ENCODE assay signal across 1 cellular context in genomic region chr11:61162092-61162935, GRCh38.
TF ChIP-seq lines count a peak whose summit lies in the region.

No MANE protein-coding gene starts in this region.

TF ChIP-seq in H1, 55 proteins besides CTCF, POLR2A, EP300 and RAD21:
- TF ChIP-seq RNF2 (IDR thresholded peaks at IDR 0.05; ENCODE audit: borderline replicate concordance, low read depth, low read length, missing control alignments, poor library complexity, severe bottlenecking), result no peak
- TF ChIP-seq CREB1 (IDR thresholded peaks at IDR 0.05), result no peak
- TF ChIP-seq SP1 (IDR thresholded peaks at IDR 0.05; ENCODE audit: low read depth, low read length), result no peak
- no peak for TF ChIP-seq ZNF274 (IDR thresholded peaks at IDR 0.05; ENCODE audit: borderline replicate concordance, extremely low read depth, low read length)
- no peak for TF ChIP-seq TAF1 (IDR thresholded peaks at IDR 0.05; ENCODE audit: low read depth, low read length)
- no peak for TF ChIP-seq NRF1 (IDR thresholded peaks at IDR 0.05; ENCODE audit: low read depth, low read length)
- no peak for TF ChIP-seq RFX5 (IDR thresholded peaks at IDR 0.05; ENCODE audit: borderline replicate concordance, low read depth, low read length)
- no peak for TF ChIP-seq EZH2 (IDR thresholded peaks at IDR 0.05; ENCODE audit: low read depth, low read length, severe bottlenecking)
- no peak for TF ChIP-seq KDM5A (IDR thresholded peaks at IDR 0.05; ENCODE audit: low read length)
TF ChIP-seq in H1: peak in this region for 0.
